2 cellular contexts compared by ENCODE assay signal in genomic region chr18:23452347-23452727, GRCh38.
TF ChIP-seq lines count a peak whose summit lies in the region.

No MANE protein-coding gene starts in this region.

TF ChIP-seq in SK-N-SH, 30 proteins besides CTCF, POLR2A, EP300 and RAD21 (continued from another document):
- TF ChIP-seq ZBTB33 (IDR thresholded peaks at IDR 0.05; ENCODE audit: borderline replicate concordance, low read depth) = no peak

TF ChIP-seq in SK-N-SH treated with all-trans-retinoic acid at 6 μM for 48 hours, 23 proteins besides CTCF, POLR2A, EP300 and RAD21 (continued from another document):
- TF ChIP-seq, protein P1, sequence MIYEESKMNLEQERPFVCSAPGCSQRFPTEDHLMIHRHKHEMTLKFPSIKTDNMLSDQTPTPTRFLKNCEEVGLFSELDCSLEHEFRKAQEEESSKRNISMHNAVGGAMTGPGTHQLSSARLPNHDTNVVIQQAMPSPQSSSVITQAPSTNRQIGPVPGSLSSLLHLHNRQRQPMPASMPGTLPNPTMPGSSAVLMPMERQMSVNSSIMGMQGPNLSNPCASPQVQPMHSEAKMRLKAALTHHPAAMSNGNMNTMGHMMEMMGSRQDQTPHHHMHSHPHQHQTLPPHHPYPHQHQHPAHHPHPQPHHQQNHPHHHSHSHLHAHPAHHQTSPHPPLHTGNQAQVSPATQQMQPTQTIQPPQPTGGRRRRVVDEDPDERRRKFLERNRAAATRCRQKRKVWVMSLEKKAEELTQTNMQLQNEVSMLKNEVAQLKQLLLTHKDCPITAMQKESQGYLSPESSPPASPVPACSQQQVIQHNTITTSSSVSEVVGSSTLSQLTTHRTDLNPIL (CRISPR knock-in tag; IDR thresholded peaks at IDR 0.05; ENCODE audit: low read depth) = no peak
- TF ChIP-seq CSDC2 (CRISPR knock-in tag; IDR thresholded peaks at IDR 0.05) = no peak
- TF ChIP-seq GLIS3 (CRISPR knock-in tag; IDR thresholded peaks at IDR 0.05) = no peak
- TF ChIP-seq ZNF70 (CRISPR knock-in tag; IDR thresholded peaks at IDR 0.05) = no peak
- TF ChIP-seq ZFP30 (CRISPR knock-in tag; IDR thresholded peaks at IDR 0.05) = no peak
- no peak for TF ChIP-seq POU6F1 (CRISPR knock-in tag; IDR thresholded peaks at IDR 0.05; ENCODE audit: borderline replicate concordance, low read depth)
- no peak for TF ChIP-seq CSRNP3 (CRISPR knock-in tag; IDR thresholded peaks at IDR 0.05)
- TF ChIP-seq ZFP3 (CRISPR knock-in tag; IDR thresholded peaks at IDR 0.05) = no peak
- TF ChIP-seq SNAI2 (CRISPR knock-in tag; IDR thresholded peaks at IDR 0.05) = no peak
- no peak for TF ChIP-seq ISL1 (CRISPR knock-in tag; IDR thresholded peaks at IDR 0.05)
- TF ChIP-seq RARB (CRISPR knock-in tag; IDR thresholded peaks at IDR 0.05) = no peak
- TF ChIP-seq ZNF8 (CRISPR knock-in tag; IDR thresholded peaks at IDR 0.05) = no peak
- no peak for TF ChIP-seq PATZ1 (CRISPR knock-in tag; IDR thresholded peaks at IDR 0.05; ENCODE audit: borderline replicate concordance)
- TF ChIP-seq TCF4 (CRISPR knock-in tag; IDR thresholded peaks at IDR 0.05; ENCODE audit: borderline replicate concordance) = no peak
- no peak for TF ChIP-seq ESRRG (CRISPR knock-in tag; IDR thresholded peaks at IDR 0.05)
